Comparison of ENCODE assay signal across 8 cellular contexts in the genomic region with DNA sequence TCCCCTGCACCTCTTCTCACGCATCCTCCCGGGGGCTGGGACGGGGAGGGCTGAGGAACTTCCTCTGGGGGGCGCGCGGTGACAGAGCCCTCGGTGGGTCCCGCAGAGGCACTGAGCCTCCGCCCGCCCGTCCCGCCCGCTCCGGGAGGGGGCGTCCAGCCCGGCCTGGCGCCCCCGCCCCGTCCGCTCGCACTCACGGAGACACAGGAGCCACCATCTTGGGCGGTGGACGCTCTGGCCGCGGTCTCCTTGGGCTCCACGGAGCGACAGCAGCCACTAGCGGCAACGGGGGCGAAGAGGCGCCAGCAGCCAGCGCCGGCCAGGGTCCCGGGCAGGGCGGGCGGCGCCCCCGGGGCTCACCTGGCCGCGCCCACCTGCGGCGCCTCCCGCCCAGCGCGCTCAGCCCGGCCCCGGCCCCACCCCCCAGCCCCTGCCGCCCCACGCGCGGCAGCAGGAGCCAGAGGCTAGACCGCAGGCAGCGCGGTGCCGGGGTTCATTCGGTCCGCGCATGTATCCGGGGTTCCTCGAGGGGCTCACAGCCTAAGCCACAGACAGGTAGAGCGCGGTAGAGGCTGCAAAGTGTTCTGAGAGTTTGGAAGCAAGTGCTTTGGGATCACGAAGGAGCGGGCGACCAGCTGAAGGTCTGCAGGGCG. TPM values are rescaled to one million over a fixed set of nuclear protein-coding genes. Genes with fewer than 3 reads are reported as not detected.
DNase-seq lines count a peak whose midpoint lies in the region; ATAC-seq and TF ChIP-seq lines count a peak whose summit lies in the region.

C17orf113 (minus strand) TSS at position 242 of the 653 bp plus-strand sequence. CDS start 7,225 bp downstream, outside the sequence.

- H2AFZ ChIP-seq in smooth muscle cell (ENCODE audit: low read depth), result peak within 1 kb of the TSS; percentile 97

- H4K20me1 ChIP-seq in smooth muscle cell (ENCODE audit: low read depth), result no peaks in the 10 kb centered on the region

- peaks cover 7% of the 10 kb centered on the region for H3K27me3 ChIP-seq in smooth muscle cell (ENCODE audit: low read depth)

- H3K27ac ChIP-seq in smooth muscle cell (ENCODE audit: low read depth), result no peak within 1 kb of the TSS

- H3K9ac ChIP-seq in smooth muscle cell (ENCODE audit: low read depth), result peak within 1 kb of the TSS; percentile 54

- no peaks in the 10 kb centered on the region for H3K79me2 ChIP-seq in smooth muscle cell (ENCODE audit: low read depth)

- ATAC-seq in GM18868 (IDR thresholded peaks at IDR 0.05; ENCODE audit: unreplicated experiment) (no peak), HG03469 (IDR thresholded peaks at IDR 0.05; ENCODE audit: unreplicated experiment) (no peak)

- no peaks in the 10 kb centered on the region for H3K9me3 ChIP-seq in smooth muscle cell (replicated peaks; ENCODE audit: low read depth)

- peaks cover 13% of the 10 kb centered on the region for H3K4me1 ChIP-seq in smooth muscle cell (ENCODE audit: low read depth)

- H3K4me3 ChIP-seq in smooth muscle cell, result peak within 1 kb of the TSS; percentile 72

- peak; percentile 24 for TF ChIP-seq CTCF in smooth muscle cell (IDR thresholded peaks at IDR 0.05; ENCODE audit: borderline replicate concordance, insufficient read depth, poor library complexity, severe bottlenecking)

- DNase-seq in GM03348 (ENCODE audit: low spot score) (peak; percentile 73), KBM-7 (peak; percentile 46), T-helper 22 cell (ENCODE audit: low read depth) (peak; percentile 13), T47D (ENCODE audit: low read depth in 1 of 2, low spot score in 1 of 2) (peak; percentile 75 to 90), inferior parietal cortex (ENCODE audit: extremely low spot score) (peak; percentile 20), smooth muscle cell (lab: John Stamatoyannopoulos, UW; ENCODE audit: unreplicated experiment) (peak; percentile 20)

- no peaks in the 10 kb centered on the region for H3K36me3 ChIP-seq in smooth muscle cell (ENCODE audit: low read depth)

- H3K4me2 ChIP-seq in smooth muscle cell, result peak within 1 kb of the TSS; percentile 92

- under 1% methylated on average over 51 of the region's 67 CpGs for WGBS in smooth muscle cell (ENCODE audit: low lambda C conversion rate)

- no peaks in the 10 kb centered on the region for H3F3A ChIP-seq in smooth muscle cell (ENCODE audit: low read depth)

- in situ Hi-C loops in KBM-7 (cut with MboI; ENCODE audit: low pct_unique_long_range_greater_than_20kb, low sequenced_read_pairs), result no loop called here
- in situ Hi-C loops in T47D (cut with HindIII; ENCODE audit: low pct_unique_long_range_greater_than_20kb, low sequenced_read_pairs), result no loop called here

RNA-seq across cellular contexts. Expression of gene C17orf113, which starts in this region (rescaled TPM):
- 0.49 and 0.54 TPM in 2 replicates for total RNA-seq in smooth muscle cell
- 0.38 and 0.46 TPM in 2 replicates for polyA plus RNA-seq in smooth muscle cell

Comparison
In these comparisons a context has a peak if more than half of its experiments do, and no peak if none do; other contexts are left out.
1. Peak in DNase-seq, H3K4me3 ChIP-seq, H3K9ac ChIP-seq and H3K4me2 ChIP-seq in smooth muscle cell; RNA of the gene not detected or under 1 TPM.
2. DNase-seq: peak in every context shown above with its lines; median percentile 82 in T47D; 73 in GM03348; 46 in KBM-7; 20 in inferior parietal cortex; 20 in smooth muscle cell; 13 in T-helper 22 cell.